20 cellular contexts compared by ENCODE assay signal in genomic region chr3:64133272-64133671, GRCh38.
DNase-seq lines count a peak whose midpoint lies in the region; ATAC-seq and TF ChIP-seq lines count a peak whose summit lies in the region.
"Had no signal": no experiment of that assay in that cellular context is flagged by ENCODE, and none has a peak within 500 bp of the region (broad histone marks: within the 10 kb centered on the region; RNA-seq: fewer than 3 reads in every experiment).

No MANE protein-coding gene starts in this region.

- dilution Hi-C loops in IMR-90 (cut with HindIII; ENCODE audit: low sequenced_read_pairs, unreplicated experiment) = no loop called here

- no peaks in the 10 kb centered on the region for H3K9me3 ChIP-seq in IMR-90 (ENCODE audit: control insufficient read depth, insufficient read depth, low read length)
- no peaks in the 10 kb centered on the region for H3K9me3 ChIP-seq in esophagus muscularis mucosa
- H3K9me3 ChIP-seq: HAP-1 had no signal

- peaks cover 10% of the 10 kb centered on the region for H3K9me1 ChIP-seq in IMR-90 (ENCODE audit: insufficient read depth, low read length)

- TF ChIP-seq POLR2A in IMR-90 (IDR thresholded peaks at IDR 0.05; ENCODE audit: low read depth, low read length) = no peak
- no peak for TF ChIP-seq POLR2A in esophagus muscularis mucosa (IDR thresholded peaks at IDR 0.05; ENCODE audit: low read depth)

- peaks cover 38 to 50% of the 10 kb centered on the region in 2 experiments for H3K79me1 ChIP-seq in IMR-90 (ENCODE audit: low read depth in 1 of 2, low read length in 2 of 2)

- DNase-seq in DMS 273 (lab: John Stamatoyannopoulos, UW; ENCODE audit: unreplicated experiment) (peak; percentile 40), IMR-90 (no peak), esophagus muscularis mucosa (ENCODE audit: extremely low spot score) (no peak), Calu3 (no peak), T-helper 2 cell (no peak), NOMO-1 treated with DMSO at 0.1 percent for 48 hours (lab: John Stamatoyannopoulos, UW; ENCODE audit: unreplicated experiment) (no peak), epidermal melanocyte (ENCODE audit: insufficient read length, low spot score) (no peak)
- DNase-seq: GM23248; KBM-7; NCI-H1105 treated with DMSO at 0.1 percent for 48 hours; NCI-H1694; NCI-H2081 treated with DMSO at 0.1 percent for 48 hours; NCI-H345; NCI-H526 treated with DMSO at 0.1 percent for 48 hours; NK-92 treated with Interleukin-12 subunit alpha and Interleukin-12 subunit beta, amount 100 ng/mL, for 24 hours; SHP77 had no signal

- H2AFZ ChIP-seq in IMR-90 (replicated peaks; ENCODE audit: low read length, poor library complexity) = no peak overlapping the region
- H2AFZ ChIP-seq: GM23248 had no signal

- H3K27me3 ChIP-seq in IMR-90 (ENCODE audit: control insufficient read depth, insufficient read depth, low read length) (no peaks in the 10 kb centered on the region), esophagus muscularis mucosa (no peaks in the 10 kb centered on the region), rectal smooth muscle tissue (ENCODE audit: control insufficient read depth, insufficient read depth, low read length) (no peaks in the 10 kb centered on the region)

- H3K27ac ChIP-seq in IMR-90 (ENCODE audit: insufficient read depth, low read length) (no peak overlapping the region), esophagus muscularis mucosa (replicated peaks in 1 of 4) (peak overlapping the region in 3 of 4 donors; percentile 48 to 67 (median 50)), rectal smooth muscle tissue (ENCODE audit: low read depth, low read length) (peak overlapping the region; percentile 17)
- H3K27ac ChIP-seq: C4-2B, GM23248 had no signal

- H4K5ac ChIP-seq in IMR-90 (ENCODE audit: low read depth, low read length) = no peak overlapping the region

- BruUV-seq in IMR-90 (replicated peaks; lab: Mats Ljungman, UMichigan) (no TSS peak), Calu3 (replicated peaks; lab: Mats Ljungman, UMichigan) (no TSS peak)

- CTCF ChIA-PET in IMR-90 (lab: Yijun Ruan, JAX) (no interaction called here), Calu3 (lab: Charles Lee) (no interaction called here)

- in situ Hi-C loops in IMR-90 (cut with MboI; ENCODE audit: low sequenced_read_pairs) = no loop called here

- WGBS in IMR-90 (ENCODE audit: extremely low coverage in 2 of 2, insufficient read length in 1 of 2), 2 experiments = no CpG with 5 or more reads among the region's 2 CpGs
- 33% methylated on average over 2 of the region's 2 CpGs for WGBS in esophagus muscularis mucosa

- H4K91ac ChIP-seq in IMR-90 (ENCODE audit: insufficient read depth, low read depth, low read length) = no peak overlapping the region

- no peak overlapping the region for H2BK20ac ChIP-seq in IMR-90 (ENCODE audit: low read depth, low read length)

- no peak overlapping the region for H3K27ac Mint-ChIP-seq in Calu3 (ENCODE audit: unreplicated experiment)

- POLR2A ChIA-PET in IMR-90 (lab: Charles Lee; ENCODE audit: unreplicated experiment) = no interaction called here

- no peaks in the 10 kb centered on the region for H3K9me3 Mint-ChIP-seq in Calu3 (ENCODE audit: low read depth, unreplicated experiment)

- H3K4me2 ChIP-seq in IMR-90 (ENCODE audit: low read depth, low read length) = no peak overlapping the region

- H3K9ac ChIP-seq in IMR-90 (ENCODE audit: low read depth, low read length) (no peak overlapping the region), rectal smooth muscle tissue (ENCODE audit: low read length) (no peak overlapping the region)
- H3K9ac ChIP-seq: GM23248 had no signal

- H3K36me3 ChIP-seq in IMR-90 (ENCODE audit: control insufficient read depth, insufficient read depth, low read length) (peaks cover 15% of the 10 kb centered on the region), esophagus muscularis mucosa (peaks cover 0 to 23% (median under 1%) of the 10 kb centered on the region in 4 donors), rectal smooth muscle tissue (ENCODE audit: control insufficient read depth, insufficient read depth, low read length) (no peaks in the 10 kb centered on the region)
- H3K36me3 ChIP-seq: HAP-1 had no signal

- H2BK120ac ChIP-seq in IMR-90 (ENCODE audit: low read depth, low read length) = no peak overlapping the region

- no peak overlapping the region for H3K4me3 Mint-ChIP-seq in Calu3 (ENCODE audit: low read depth, unreplicated experiment)

- peaks cover 14% of the 10 kb centered on the region for H4K20me1 ChIP-seq in IMR-90 (ENCODE audit: insufficient read depth, low read length)

- TF ChIP-seq CTCF in IMR-90 (conservative IDR thresholded peaks at IDR 0.05; ENCODE audit: low read depth, low read length) (no peak), esophagus muscularis mucosa (IDR thresholded peaks at IDR 0.05) (no peak), Calu3 (IDR thresholded peaks at IDR 0.05; ENCODE audit: unreplicated experiment) (no peak)

- H3K27me3 Mint-ChIP-seq in Calu3 (ENCODE audit: unreplicated experiment) = no peaks in the 10 kb centered on the region

- H3K4me3 ChIP-seq in IMR-90 (ENCODE audit: insufficient read depth, low read depth, low read length) (no peak overlapping the region), esophagus muscularis mucosa (no peak overlapping the region), rectal smooth muscle tissue (ENCODE audit: low read length) (no peak overlapping the region)
- H3K4me3 ChIP-seq: GM12878, GM23248, HAP-1 had no signal

- no peak overlapping the region for H3K4ac ChIP-seq in IMR-90 (ENCODE audit: low read depth, low read length)

- H4K8ac ChIP-seq in IMR-90 (ENCODE audit: low read depth in 2 of 2, low read length in 2 of 2) = no peak overlapping the region

- no peak for ATAC-seq in IMR-90 (ENCODE audit: low read depth)
- ATAC-seq: GM12878 had no signal

- H3K14ac ChIP-seq in IMR-90 (replicated peaks; ENCODE audit: low read depth, low read length) = no peak overlapping the region

- H2AK5ac ChIP-seq in IMR-90 (ENCODE audit: low read depth, low read length) = no peak overlapping the region

- H2BK5ac ChIP-seq in IMR-90 (ENCODE audit: low read depth, low read length, poor library complexity, severe bottlenecking) = no peak overlapping the region

- no peak overlapping the region for H3K56ac ChIP-seq in IMR-90 (ENCODE audit: extremely low read depth, insufficient read depth, low read length)

- no peak overlapping the region for H3K23ac ChIP-seq in IMR-90 (ENCODE audit: low read depth, low read length)

- no peaks in the 10 kb centered on the region for H3K36me3 Mint-ChIP-seq in Calu3 (ENCODE audit: insufficient read depth, unreplicated experiment)

- TF ChIP-seq EP300 in esophagus muscularis mucosa (IDR thresholded peaks at IDR 0.05) = no peak

- H3K4me1 ChIP-seq in IMR-90 (ENCODE audit: control insufficient read depth, insufficient read depth, low read length) (no peaks in the 10 kb centered on the region), esophagus muscularis mucosa (peaks cover 4 to 61% (median 57%) of the 10 kb centered on the region in 4 donors), rectal smooth muscle tissue (ENCODE audit: control insufficient read depth, insufficient read depth, low read length) (peaks cover 23% of the 10 kb centered on the region)
- H3K4me1 ChIP-seq: HAP-1 had no signal

- TF ChIP-seq RAD21 in IMR-90 (IDR thresholded peaks at IDR 0.05; ENCODE audit: low read length) = no peak

- no peak overlapping the region for H2BK15ac ChIP-seq in IMR-90 (ENCODE audit: low read depth, low read length)

- no peak overlapping the region for H3K18ac ChIP-seq in IMR-90 (ENCODE audit: low read depth, low read length)

- H2AK9ac ChIP-seq in IMR-90 (replicated peaks; ENCODE audit: low read depth, low read length, poor library complexity) = peak overlapping the region; percentile 32

- intact Hi-C loops in IMR-90 (cut with micrococcal nuclease) (no loop called here), esophagus muscularis mucosa (cut with DNase I) (no loop called here), Calu3 (cut with micrococcal nuclease; ENCODE audit: unreplicated experiment) (no loop called here)

- no peaks in the 10 kb centered on the region for H3K4me1 Mint-ChIP-seq in Calu3 (ENCODE audit: low read depth, unreplicated experiment)

TF ChIP-seq in IMR-90, 13 proteins besides CTCF, POLR2A, EP300 and RAD21:
- no peak for TF ChIP-seq MAZ (IDR thresholded peaks at IDR 0.05; ENCODE audit: borderline replicate concordance, low read depth, low read length)
- TF ChIP-seq ELK1 (IDR thresholded peaks at IDR 0.05; ENCODE audit: borderline replicate concordance, low read depth, low read length) = no peak
- no peak for TF ChIP-seq MXI1 (IDR thresholded peaks at IDR 0.05; ENCODE audit: borderline replicate concordance, low read depth, low read length)
- no peak for TF ChIP-seq MAFK (IDR thresholded peaks at IDR 0.05; ENCODE audit: low read depth, low read length)
- TF ChIP-seq CEBPB (IDR thresholded peaks at IDR 0.05; ENCODE audit: low read depth, low read length) = no peak
- no peak for TF ChIP-seq RFX5 (IDR thresholded peaks at IDR 0.05; ENCODE audit: low read depth, low read length)
- TF ChIP-seq BHLHE40 (IDR thresholded peaks at IDR 0.05; ENCODE audit: low read depth, low read length) = no peak
- TF ChIP-seq CHD1 (IDR thresholded peaks at IDR 0.05; ENCODE audit: low read depth, low read length) = no peak
- no peak for TF ChIP-seq FOS (IDR thresholded peaks at IDR 0.05; ENCODE audit: low read depth, low read length)
- TF ChIP-seq USF2 (IDR thresholded peaks at IDR 0.05; ENCODE audit: low read depth, low read length) = no peak
- no peak for TF ChIP-seq SMC3 (IDR thresholded peaks at IDR 0.05; ENCODE audit: low read depth, low read length)
- TF ChIP-seq NFE2L2 (IDR thresholded peaks at IDR 0.05; ENCODE audit: low read depth, low read length) = no peak
